23 cellular contexts compared by ENCODE assay signal in the genomic region with DNA sequence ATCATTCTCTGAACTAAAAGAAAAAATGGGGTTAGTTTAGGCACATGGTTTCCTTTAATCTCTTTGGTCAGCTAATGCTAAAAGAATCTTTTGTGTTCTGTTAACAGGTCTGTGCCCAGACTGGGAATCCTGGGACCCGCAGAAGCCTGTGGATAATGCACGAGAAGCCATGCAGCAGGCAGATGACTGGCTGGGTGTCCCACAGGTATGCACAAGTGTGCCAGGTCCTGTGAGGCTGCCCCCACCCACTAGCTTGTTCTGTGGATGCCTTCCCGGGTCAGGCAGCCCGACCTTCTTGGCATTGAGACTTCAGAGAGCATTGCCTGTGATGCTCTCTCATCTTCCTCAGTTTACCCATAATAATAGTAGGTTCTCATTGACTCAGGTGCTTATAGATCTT.
"Had no signal": no experiment of that assay in that cellular context is flagged by ENCODE, and none has a peak within 500 bp of the region (broad histone marks: within the 10 kb centered on the region; RNA-seq: fewer than 3 reads in every experiment).

No MANE protein-coding gene starts in this region.

- H3K4me3 ChIP-seq: hepatocyte, left ventricle myocardium inferior, lower lobe of right lung, psoas muscle, right lobe of liver, spleen, tibial nerve, upper lobe of right lung had no signal

- H3K9me3 ChIP-seq: left ventricle myocardium inferior, lower lobe of right lung, psoas muscle, right lobe of liver, spleen, tibial nerve, upper lobe of right lung had no signal

- H3K4me1 ChIP-seq: foreskin keratinocyte, psoas muscle, right lobe of liver had no signal

- ATAC-seq: effector memory CD8-positive, alpha-beta T cell; foreskin keratinocyte; left cardiac atrium; lower lobe of right lung; psoas muscle; right lobe of liver; stimulated activated memory B cell treated with anti-CD40 and anti-IgM and Interleukin-4, amounts not matched to agents 10 μg/mL and 1 μg/mL and 100 μg/mL, for 72 hours; upper lobe of right lung had no signal

- DNase-seq: effector memory CD8-positive, alpha-beta T cell; foreskin keratinocyte; head of caudate nucleus; kidney; left cardiac atrium; left ventricle myocardium inferior; lower lobe of right lung; midbrain; nephron progenitor cell; psoas muscle; retina; right lobe of liver; spleen; stimulated activated CD4-positive, alpha-beta T cell treated with anti-CD3 and anti-CD28 coated beads, Interleukin-15, amount 100 ng/mL, for 24 hours; stimulated activated CD4-positive, alpha-beta T cell treated with anti-CD3 and anti-CD28 coated beads, Interleukin-1b, Interleukin-23, amount 100 ng/mL, for 48 hours; stimulated activated CD4-positive, alpha-beta T cell treated with anti-CD3 and anti-CD28 coated beads, Interleukin-4, amount 100 ng/mL, for 24 hours; upper lobe of right lung had no signal

- H3K4me3 Mint-ChIP-seq: dendritic cell treated with granulocyte-macrophage colony-stimulating factor and Interleukin-4, amounts not matched to agents 40 ng/mL and 50 ng/mL, for 4 days; effector memory CD8-positive, alpha-beta T cell; memory B cell; nephron progenitor cell; stimulated activated memory B cell treated with anti-CD40 and anti-IgM and Interleukin-4, amounts not matched to agents 10 μg/mL and 1 μg/mL and 100 μg/mL, for 72 hours; stimulated activated naive CD8-positive, alpha-beta T cell treated with anti-CD3 and anti-CD28 coated beads, Interleukin-15, Interleukin-2, amounts not matched to agents 100 ng/mL and 50 ng/mL, for 24 hours had no signal

- H3K27ac ChIP-seq: foreskin keratinocyte, hepatocyte, left ventricle myocardium inferior, lower lobe of right lung, psoas muscle, right lobe of liver, spleen, upper lobe of right lung had no signal

- H3K27me3 ChIP-seq: foreskin keratinocyte, hepatocyte, right lobe of liver, spleen, tibial nerve, upper lobe of right lung had no signal

- H3K27me3 Mint-ChIP-seq: dendritic cell treated with granulocyte-macrophage colony-stimulating factor and Interleukin-4, amounts not matched to agents 40 ng/mL and 50 ng/mL, for 4 days; effector memory CD8-positive, alpha-beta T cell; memory B cell; stimulated activated memory B cell treated with anti-CD40 and anti-IgM and Interleukin-4, amounts not matched to agents 10 μg/mL and 1 μg/mL and 100 μg/mL, for 72 hours; stimulated activated naive CD8-positive, alpha-beta T cell treated with anti-CD3 and anti-CD28 coated beads, Interleukin-15, Interleukin-2, amounts not matched to agents 100 ng/mL and 50 ng/mL, for 24 hours had no signal

- H3K9me3 Mint-ChIP-seq: dendritic cell treated with granulocyte-macrophage colony-stimulating factor and Interleukin-4, amounts not matched to agents 40 ng/mL and 50 ng/mL, for 4 days; effector memory CD8-positive, alpha-beta T cell; memory B cell; nephron progenitor cell; stimulated activated memory B cell treated with anti-CD40 and anti-IgM and Interleukin-4, amounts not matched to agents 10 μg/mL and 1 μg/mL and 100 μg/mL, for 72 hours; stimulated activated naive CD8-positive, alpha-beta T cell treated with anti-CD3 and anti-CD28 coated beads, Interleukin-15, Interleukin-2, amounts not matched to agents 100 ng/mL and 50 ng/mL, for 24 hours had no signal

- H3K27ac Mint-ChIP-seq: dendritic cell treated with granulocyte-macrophage colony-stimulating factor and Interleukin-4, amounts not matched to agents 40 ng/mL and 50 ng/mL, for 4 days; effector memory CD8-positive, alpha-beta T cell; memory B cell; nephron progenitor cell; stimulated activated memory B cell treated with anti-CD40 and anti-IgM and Interleukin-4, amounts not matched to agents 10 μg/mL and 1 μg/mL and 100 μg/mL, for 72 hours; stimulated activated naive CD8-positive, alpha-beta T cell treated with anti-CD3 and anti-CD28 coated beads, Interleukin-15, Interleukin-2, amounts not matched to agents 100 ng/mL and 50 ng/mL, for 24 hours had no signal

- H2AFZ ChIP-seq: hepatocyte had no signal

- H3K4me2 ChIP-seq: hepatocyte had no signal
